8 cellular contexts compared by ENCODE assay signal in genomic region chr5:108379722-108380530, GRCh38. TPM values are rescaled to one million over a fixed set of nuclear protein-coding genes. Genes with fewer than 3 reads are reported as not detected.
DNase-seq lines count a peak whose midpoint lies in the region; ATAC-seq and TF ChIP-seq lines count a peak whose summit lies in the region.

No MANE protein-coding gene starts in this region.

- DNase-seq in Caco-2 (no peak), MM.1S (no peak), NCI-H1436 (lab: John Stamatoyannopoulos, UW) (no peak), HK-2 (ENCODE audit: unreplicated experiment) (no peak)
- no peak for DNase-seq in central memory CD8-positive, alpha-beta T cell (ENCODE audit: low spot score in 2 of 2)

- intact Hi-C loops in Caco-2 (cut with micrococcal nuclease; ENCODE audit: unreplicated experiment), result loop anchor here (5.0 kb wide), 1 partner anchor 1032 kb away; no protein-coding TSS in a partner anchor

- H3K27ac ChIP-seq in MM.1S (ENCODE audit: low read length) (peak overlapping the region; percentile 32; the same call in 1 of the 2 replicates), mucosa of rectum (ENCODE audit: low read depth in 2 of 2, low read length in 2 of 2) (peak overlapping the region in 1 of 2 donors; percentile 100)

- H3K4me3 Mint-ChIP-seq in Caco-2 (ENCODE audit: unreplicated experiment), result peak overlapping the region; percentile 72
- H3K4me3 Mint-ChIP-seq in central memory CD8-positive, alpha-beta T cell, result peak overlapping the region; percentile 81

- CTCF ChIA-PET in Caco-2 (lab: Charles Lee), result interaction anchor here (0.6 to 0.7 kb wide), 2 partner anchors 35 to 158 kb away, joined by 3 read pairs; no protein-coding TSS in a partner anchor

- TF ChIP-seq CTCF in Caco-2 (IDR thresholded peaks at IDR 0.05; ENCODE audit: insufficient read depth in 1 of 2, low read depth in 1 of 2, low read length in 1 of 2, severe bottlenecking in 1 of 2, unreplicated experiment in 1 of 2), result no peak
- no peak for TF ChIP-seq CTCF in MM.1S (IDR thresholded peaks at IDR 0.05; ENCODE audit: low read length)

- H3K9me3 ChIP-seq in Caco-2 (no peaks in the 10 kb centered on the region), MM.1S (replicated peaks; ENCODE audit: insufficient read depth, low read length) (no peaks in the 10 kb centered on the region), mucosa of rectum (ENCODE audit: control insufficient read depth in 2 of 2, low read length in 2 of 2) (no peaks in the 10 kb centered on the region)

- peaks cover 13% of the 10 kb centered on the region for H3K4me1 Mint-ChIP-seq in Caco-2 (ENCODE audit: low read depth, unreplicated experiment)
- peaks cover 35% of the 10 kb centered on the region for H3K4me1 Mint-ChIP-seq in central memory CD8-positive, alpha-beta T cell

- peak overlapping the region; percentile 67 for H3K27ac Mint-ChIP-seq in Caco-2 (ENCODE audit: unreplicated experiment)
- H3K27ac Mint-ChIP-seq in central memory CD8-positive, alpha-beta T cell (ENCODE audit: low read depth), result peak overlapping the region; percentile 93

- peak overlapping the region; percentile 70 for H2AFZ ChIP-seq in MM.1S (ENCODE audit: low read length)

- H3K27me3 ChIP-seq in Caco-2 (replicated peaks; ENCODE audit: control insufficient read depth, insufficient read depth, low read length), result no peaks in the 10 kb centered on the region
- H3K27me3 ChIP-seq in MM.1S (replicated peaks; ENCODE audit: insufficient read depth, low read length), result no peaks in the 10 kb centered on the region
- no peaks in the 10 kb centered on the region for H3K27me3 ChIP-seq in mucosa of rectum (ENCODE audit: control insufficient read depth in 2 of 2, insufficient read depth in 2 of 2, low read length in 2 of 2)

- no peaks in the 10 kb centered on the region for H3K27me3 Mint-ChIP-seq in Caco-2 (ENCODE audit: insufficient read depth, unreplicated experiment)
- no peaks in the 10 kb centered on the region for H3K27me3 Mint-ChIP-seq in central memory CD8-positive, alpha-beta T cell

- H3K36me3 Mint-ChIP-seq in Caco-2 (ENCODE audit: insufficient read depth, unreplicated experiment), result peaks cover 33% of the 10 kb centered on the region
- peaks cover 16% of the 10 kb centered on the region for H3K36me3 Mint-ChIP-seq in central memory CD8-positive, alpha-beta T cell (ENCODE audit: insufficient read depth)

- no peaks in the 10 kb centered on the region for H4K20me1 ChIP-seq in MM.1S (ENCODE audit: insufficient read depth, low read length)

- TSS peak; percentile 37 for BruUV-seq in Caco-2 (replicated peaks; lab: Mats Ljungman, UMichigan)

- no peaks in the 10 kb centered on the region for H3K9me2 ChIP-seq in MM.1S (replicated peaks; ENCODE audit: insufficient read depth, low read length)

- H3K9ac ChIP-seq in MM.1S (ENCODE audit: low read length) (peak overlapping the region; percentile 61; the same call in 1 of the 2 replicates), mucosa of rectum (ENCODE audit: low read depth in 1 of 2, low read length in 2 of 2) (peak overlapping the region; percentile 48 to 92)

- no peak for ATAC-seq in central memory CD8-positive, alpha-beta T cell (replicated peaks; ENCODE audit: extremely low read depth, poor library complexity, severe bottlenecking)
- no peak for ATAC-seq in GM19467 (IDR thresholded peaks at IDR 0.05; ENCODE audit: unreplicated experiment)
- no peak for ATAC-seq in GM21526 (IDR thresholded peaks at IDR 0.05; ENCODE audit: low FRiP score, unreplicated experiment)

- H3K9me3 Mint-ChIP-seq in Caco-2 (ENCODE audit: unreplicated experiment), result peaks cover 19% of the 10 kb centered on the region
- H3K9me3 Mint-ChIP-seq in central memory CD8-positive, alpha-beta T cell, result peaks cover 5% of the 10 kb centered on the region

- H3K4me3 ChIP-seq in Caco-2 (ENCODE audit: low read depth, low read length) (peak overlapping the region; percentile 100), MM.1S (ENCODE audit: low read length) (peak overlapping the region; percentile 70), mucosa of rectum (ENCODE audit: low read length in 2 of 2) (peak overlapping the region; percentile 88 to 95)

- H3F3A ChIP-seq in MM.1S (ENCODE audit: insufficient read depth, low read length), result peaks cover 29% of the 10 kb centered on the region

- H3K36me3 ChIP-seq in Caco-2 (ENCODE audit: control insufficient read depth, insufficient read depth, low read length), result no peaks in the 10 kb centered on the region
- H3K36me3 ChIP-seq in MM.1S (replicated peaks; ENCODE audit: insufficient read depth, low read length), result no peaks in the 10 kb centered on the region
- H3K36me3 ChIP-seq in mucosa of rectum (ENCODE audit: control insufficient read depth in 2 of 2, insufficient read depth in 2 of 2, low read length in 2 of 2), result no peaks in the 10 kb centered on the region

- no peaks in the 10 kb centered on the region for H3K4me1 ChIP-seq in Caco-2
- peaks cover 7% of the 10 kb centered on the region; the same call in 1 of the 2 replicates for H3K4me1 ChIP-seq in MM.1S (ENCODE audit: low read length)
- peaks cover 10 to 18% of the 10 kb centered on the region in 2 donors for H3K4me1 ChIP-seq in mucosa of rectum (ENCODE audit: control insufficient read depth in 2 of 2, insufficient read depth in 2 of 2, low read length in 2 of 2)

- peak overlapping the region; percentile 79 for H3K4me2 ChIP-seq in MM.1S (ENCODE audit: low read depth, low read length)

- H3K79me2 ChIP-seq in MM.1S (ENCODE audit: low read length), result peaks cover 38% of the 10 kb centered on the region

- POLR2A ChIA-PET in Caco-2 (lab: Charles Lee), result interaction anchor here (0.6 kb wide), 1 partner anchor 13 kb away, joined by 3 read pairs; no protein-coding TSS in a partner anchor

RNA-seq across cellular contexts. Expression of gene FBXL17, which starts 2.0 kb away (rescaled TPM):
- 11.6 and 12.5 TPM in 2 replicates for total RNA-seq in Caco-2 (2022)
